ENCODE assay signal across 8 cellular contexts in genomic region chrX:54639346-54640102, GRCh38.
DNase-seq lines count a peak whose midpoint lies in the region; ATAC-seq and TF ChIP-seq lines count a peak whose summit lies in the region.

No MANE protein-coding gene starts in this region.

- H3K27ac ChIP-seq in CD8-positive, alpha-beta T cell (ENCODE audit: low read depth, low read length): peak overlapping the region; percentile 99
- H3K27ac ChIP-seq in HL-60 (replicated peaks) (peak overlapping the region; percentile 64), duodenal mucosa (ENCODE audit: low read depth, low read length) (peak overlapping the region; percentile 85)

- intact Hi-C loops in CD8-positive, alpha-beta T cell (cut with DNase I, micrococcal nuclease): loop anchor here (1.0 to 10.0 kb wide), 16 partner anchors 75 to 1925 kb away; partner anchors contain the start of genes APEX2 (in 2 of the 2), FAM120C (in 2 of the 2), GNL3L (in 2 of the 2) and HSD17B10 (in 1 of the 2)
- intact Hi-C loops in lower leg skin (cut with DNase I; ENCODE audit: low total_unique reads): no loop called here

- peaks cover 6% of the 10 kb centered on the region for H3K4me1 ChIP-seq in CD8-positive, alpha-beta T cell (ENCODE audit: insufficient read depth, low read length)
- H3K4me1 ChIP-seq in duodenal mucosa (ENCODE audit: control insufficient read depth in 1 of 2, insufficient read depth in 2 of 2, low read length in 2 of 2): peaks cover 0 to 6% of the 10 kb centered on the region in 2 donors

- H3K27me3 ChIP-seq in CD8-positive, alpha-beta T cell (ENCODE audit: insufficient read depth, low read length): no peaks in the 10 kb centered on the region
- H3K27me3 ChIP-seq in HL-60 (ENCODE audit: insufficient read depth, poor library complexity, severe bottlenecking) (no peaks in the 10 kb centered on the region), duodenal mucosa (ENCODE audit: control insufficient read depth in 1 of 2, insufficient read depth in 2 of 2, low read length in 2 of 2) (no peaks in the 10 kb centered on the region)

- peak overlapping the region; percentile 99 for H3K27ac Mint-ChIP-seq in CD8-positive, alpha-beta T cell
- peak overlapping the region; percentile 98 for H3K27ac Mint-ChIP-seq in activated CD4-positive, alpha-beta memory T cell treated with anti-CD3 and anti-CD28 coated beads, Interleukin-2, amount 10 ng/mL, durations not matched to agents 7 days and 5 days

- POLR2A ChIA-PET in CD8-positive, alpha-beta T cell (lab: Charles Lee): interaction anchor here (0.7 to 1.8 kb wide), 10 partner anchors 10 to 849 kb away, joined by 3 to 13 read pairs (median 6); partner anchors contain the start of genes APEX2, FAM120C, GNL3L and PHF8
- POLR2A ChIA-PET in activated CD4-positive, alpha-beta memory T cell treated with anti-CD3 and anti-CD28 coated beads, Interleukin-2, amount 10 ng/mL, durations not matched to agents 7 days and 5 days (lab: Charles Lee): interaction anchor here (0.7 to 2.2 kb wide), 18 partner anchors 96 to 1415 kb away, joined by 3 to 28 read pairs (median 6); partner anchors contain the start of genes APEX2, FAM120C, GNL3L and HUWE1

- WGBS in lower leg skin, 2 donors: 0 to 48% methylated on average over 20 to 47 of the region's 47 CpGs

- peak; percentile 80 to 97 (median 90) for DNase-seq in CD8-positive, alpha-beta T cell
- peak; percentile 76 to 93 for DNase-seq in HL-60 (ENCODE audit: low read depth in 1 of 2, low spot score in 1 of 2)
- peak; percentile 92 for DNase-seq in NCI-H82 treated with DMSO at 0.1 percent for 48 hours (lab: John Stamatoyannopoulos, UW; ENCODE audit: unreplicated experiment)
- peak; percentile 94 for DNase-seq in activated CD4-positive, alpha-beta memory T cell treated with anti-CD3 and anti-CD28 coated beads, Interleukin-2, amount 10 ng/mL, durations not matched to agents 7 days and 5 days
- peak; percentile 93 to 98 for DNase-seq in lower leg skin (ENCODE audit: low spot score in 2 of 2)
- DNase-seq in stimulated activated CD4-positive, alpha-beta T cell treated with anti-CD3 and anti-CD28 coated beads, Interleukin-4, amount 100 ng/mL, for 4 hours: peak; percentile 85 to 94

- H3K4me3 ChIP-seq in CD8-positive, alpha-beta T cell (ENCODE audit: low read depth, low read length): peak overlapping the region; percentile 94
- H3K4me3 ChIP-seq in HL-60 (replicated peaks; ENCODE audit: insufficient read depth, low read length): peak overlapping the region; percentile 46
- H3K4me3 ChIP-seq in duodenal mucosa (ENCODE audit: low read depth in 1 of 2, low read length in 2 of 2): peak overlapping the region; percentile 71 to 81
- no peak overlapping the region for H3K4me3 ChIP-seq in lower leg skin (ENCODE audit: low read depth, poor library complexity, severe bottlenecking)

- peaks cover 9% of the 10 kb centered on the region for H3K4me1 Mint-ChIP-seq in CD8-positive, alpha-beta T cell (ENCODE audit: low read depth)
- H3K4me1 Mint-ChIP-seq in activated CD4-positive, alpha-beta memory T cell treated with anti-CD3 and anti-CD28 coated beads, Interleukin-2, amount 10 ng/mL, durations not matched to agents 7 days and 5 days: peaks cover 9% of the 10 kb centered on the region

- H3K27me3 Mint-ChIP-seq in CD8-positive, alpha-beta T cell (ENCODE audit: low read depth): no peaks in the 10 kb centered on the region
- no peaks in the 10 kb centered on the region for H3K27me3 Mint-ChIP-seq in activated CD4-positive, alpha-beta memory T cell treated with anti-CD3 and anti-CD28 coated beads, Interleukin-2, amount 10 ng/mL, durations not matched to agents 7 days and 5 days

- peak; percentile 88 for ATAC-seq in CD8-positive, alpha-beta T cell
- ATAC-seq in GM19463 (IDR thresholded peaks at IDR 0.05; ENCODE audit: unreplicated experiment): peak; percentile 91

- peak overlapping the region; percentile 97 for H3K4me3 Mint-ChIP-seq in CD8-positive, alpha-beta T cell
- peak overlapping the region; percentile 87 for H3K4me3 Mint-ChIP-seq in activated CD4-positive, alpha-beta memory T cell treated with anti-CD3 and anti-CD28 coated beads, Interleukin-2, amount 10 ng/mL, durations not matched to agents 7 days and 5 days

- H3K9me3 Mint-ChIP-seq in CD8-positive, alpha-beta T cell: peaks cover 10% of the 10 kb centered on the region
- H3K9me3 Mint-ChIP-seq in activated CD4-positive, alpha-beta memory T cell treated with anti-CD3 and anti-CD28 coated beads, Interleukin-2, amount 10 ng/mL, durations not matched to agents 7 days and 5 days: peaks cover 2% of the 10 kb centered on the region

- H3K9me3 ChIP-seq in CD8-positive, alpha-beta T cell (ENCODE audit: low read length): no peaks in the 10 kb centered on the region
- no peaks in the 10 kb centered on the region for H3K9me3 ChIP-seq in duodenal mucosa (ENCODE audit: control insufficient read depth in 1 of 2, low read length in 2 of 2)

- peak; percentile 22 for TF ChIP-seq CTCF in CD8-positive, alpha-beta T cell (IDR thresholded peaks at IDR 0.05)
- peak; percentile 26 for TF ChIP-seq CTCF in HL-60 (IDR thresholded peaks at IDR 0.05; ENCODE audit: insufficient read depth, low read length)
- TF ChIP-seq CTCF in lower leg skin (IDR thresholded peaks at IDR 0.05): peak in 1 of 3 donors; percentile 44

- H3K36me3 ChIP-seq in CD8-positive, alpha-beta T cell (ENCODE audit: insufficient read depth, low read length): no peaks in the 10 kb centered on the region
- H3K36me3 ChIP-seq in duodenal mucosa (ENCODE audit: control insufficient read depth in 1 of 2, insufficient read depth in 2 of 2, low read length in 2 of 2): no peaks in the 10 kb centered on the region

- no peak for TF ChIP-seq POLR2A in lower leg skin (IDR thresholded peaks at IDR 0.05)

- peaks cover 2% of the 10 kb centered on the region for H3K36me3 Mint-ChIP-seq in CD8-positive, alpha-beta T cell
- H3K36me3 Mint-ChIP-seq in activated CD4-positive, alpha-beta memory T cell treated with anti-CD3 and anti-CD28 coated beads, Interleukin-2, amount 10 ng/mL, durations not matched to agents 7 days and 5 days (ENCODE audit: low read depth): no peaks in the 10 kb centered on the region

- H3K9ac ChIP-seq in duodenal mucosa (ENCODE audit: low read depth in 1 of 2, low read length in 2 of 2): peak overlapping the region; percentile 63 to 77

- CTCF ChIA-PET in CD8-positive, alpha-beta T cell (lab: Charles Lee): interaction anchor here (0.8 to 1.2 kb wide), 3 partner anchors 144 to 418 kb away, joined by 3 to 4 read pairs (median 3); no protein-coding TSS in a partner anchor
- CTCF ChIA-PET in activated CD4-positive, alpha-beta memory T cell treated with anti-CD3 and anti-CD28 coated beads, Interleukin-2, amount 10 ng/mL, durations not matched to agents 7 days and 5 days (lab: Charles Lee): interaction anchor here (0.9 to 1.9 kb wide), 6 partner anchors 110 to 521 kb away, joined by 3 to 9 read pairs (median 5); partner anchors contain the start of genes APEX2 and GNL3L
